In genomic region chr9:36119476-36119875, GRCh38 we compare ENCODE assay signal across 14 cellular contexts. TPM values are rescaled to one million over a fixed set of nuclear protein-coding genes. Genes with fewer than 3 reads are reported as not detected.
"Had no signal": no experiment of that assay in that cellular context is flagged by ENCODE, and none has a peak within 500 bp of the region (broad histone marks: within the 10 kb centered on the region; RNA-seq: fewer than 3 reads in every experiment).

No MANE protein-coding gene starts in this region.

- ATAC-seq: activated CD4-positive, alpha-beta T cell treated with anti-CD3 and anti-CD28 coated beads for 36 hours; left lobe of liver; stimulated activated naive B cell treated with anti-CD40 and anti-IgM and Interleukin-4, amounts not matched to agents 10 μg/mL and 1 μg/mL and 100 μg/mL, for 72 hours; WTC11 had no signal

- H3K27me3 ChIP-seq: cardiac muscle cell, tibial artery had no signal

- H3K9me3 ChIP-seq: tibial artery had no signal

- H3K4me1 ChIP-seq: tibial artery had no signal

- H3K4me3 ChIP-seq: cardiac muscle cell, tibial artery had no signal

- H3K27ac ChIP-seq: cardiac muscle cell, tibial artery had no signal

- FAIRE-seq: TTC549 had no signal

- DNase-seq: activated CD4-positive, alpha-beta T cell treated with anti-CD3 and anti-CD28 coated beads for 36 hours; activated CD4-positive, alpha-beta T cell treated with anti-CD3 and anti-CD28 coated beads, Interleukin-2, amount 50 U/mL, for 48 hours; effector memory CD4-positive, alpha-beta T cell; foreskin melanocyte; islet precursor cell; midbrain; stimulated activated naive B cell treated with anti-CD40 and anti-IgM and Interleukin-4, amounts not matched to agents 10 μg/mL and 1 μg/mL and 100 μg/mL, for 72 hours; tibial artery had no signal

RNA-seq across cellular contexts. Expression of gene CCIN, which starts 49.7 kb away (rescaled TPM):
- total RNA-seq: activated CD4-positive, alpha-beta T cell treated with anti-CD3 and anti-CD28 coated beads for 36 hours; left lobe of liver; neural crest cell; progenitor cell of endocrine pancreas had no signal
